Comparison of ENCODE assay signal across 13 cellular contexts in the genomic region with DNA sequence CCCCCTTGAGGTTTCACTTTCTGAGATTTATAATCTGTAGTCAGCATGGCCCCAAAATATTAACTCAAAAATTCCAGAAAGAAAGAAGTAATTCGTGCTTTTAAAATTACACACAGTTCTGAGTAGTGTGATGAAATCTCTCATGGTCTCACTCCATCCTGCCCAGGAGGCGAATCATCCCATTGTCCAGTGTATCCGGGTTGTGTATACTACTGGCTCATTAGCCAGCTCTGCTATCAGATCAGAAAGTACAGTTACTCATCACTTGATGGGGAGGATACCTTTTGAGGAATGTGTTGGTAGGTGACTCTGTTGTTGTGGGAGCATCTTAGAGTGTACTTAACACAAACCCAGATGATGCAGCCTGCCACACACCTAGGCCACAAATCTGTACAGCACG.
DNase-seq lines count a peak whose midpoint lies in the region; ATAC-seq, FAIRE-seq and TF ChIP-seq lines count a peak whose summit lies in the region.
"Had no signal": no experiment of that assay in that cellular context is flagged by ENCODE, and none has a peak within 500 bp of the region (broad histone marks: within the 10 kb centered on the region; RNA-seq: fewer than 3 reads in every experiment).

No MANE protein-coding gene starts in this region.

- peak overlapping the region; percentile 59 for H3K9ac ChIP-seq in keratinocyte (ENCODE audit: control insufficient read depth, extremely low read depth, insufficient read depth, low read length)

- FAIRE-seq in keratinocyte (lab: Jason Lieb, UNC): peak; percentile 94

- H3K9me1 ChIP-seq in keratinocyte (ENCODE audit: control insufficient read depth, extremely low read depth, insufficient read depth, low read length): no peaks in the 10 kb centered on the region

- TF ChIP-seq CTCF in astrocyte of the spinal cord (IDR thresholded peaks at IDR 0.05; ENCODE audit: low read depth, low read length) (no peak), keratinocyte (optimal IDR thresholded peaks at IDR 0.05 in 1 of 3, IDR thresholded peaks at IDR 0.05 in 1 of 3, conservative IDR thresholded peaks at IDR 0.05 in 1 of 3; ENCODE audit: extremely low read depth in 1 of 3, insufficient read depth in 2 of 3, low read length in 3 of 3) (no peak), GM10248 (IDR thresholded peaks at IDR 0.05; ENCODE audit: control extremely low read depth, extremely low read depth, low read depth, missing control alignments) (no peak)

- H3K79me2 ChIP-seq in keratinocyte (ENCODE audit: control insufficient read depth, insufficient read depth, low read length): no peaks in the 10 kb centered on the region

- H3K4me3 ChIP-seq in astrocyte of the spinal cord (ENCODE audit: low read depth, low read length) (no peak overlapping the region), keratinocyte (ENCODE audit: control insufficient read depth in 2 of 3, extremely low read depth in 1 of 3, insufficient read depth in 2 of 3, low read depth in 1 of 3, low read length in 3 of 3) (no peak overlapping the region)

- H3K9me3 ChIP-seq in keratinocyte (ENCODE audit: control insufficient read depth, low read depth, low read length): no peaks in the 10 kb centered on the region

- CTCF ChIA-PET in GM10248 (lab: Yijun Ruan, JAX): interaction anchor here (0.9 to 11.6 kb wide), 5 partner anchors 12 to 39 kb away, joined by 3 to 190 read pairs (median 5); no protein-coding TSS in a partner anchor

- dilution Hi-C loops in keratinocyte (cut with MboI; ENCODE audit: extremely low pct_ligation_motif_present, low sequenced_read_pairs): no loop called here

- POLR2A ChIA-PET in GM10248 (lab: Yijun Ruan, JAX): no interaction called here

- in situ Hi-C loops in astrocyte of the spinal cord (cut with HindIII; ENCODE audit: low sequenced_read_pairs): no loop called here

- H2AFZ ChIP-seq in keratinocyte (ENCODE audit: control insufficient read depth, low read length): no peak overlapping the region

- H3K36me3 ChIP-seq in keratinocyte (ENCODE audit: control insufficient read depth in 2 of 2, extremely low read depth in 1 of 2, insufficient read depth in 2 of 2, low read length in 2 of 2): peaks cover 0 to 10% of the 10 kb centered on the region in 2 experiments

- DNase-seq in AG08396 (ENCODE audit: low spot score): peak; percentile 43
- DNase-seq in HK-2 (ENCODE audit: unreplicated experiment): peak; percentile 58
- DNase-seq in astrocyte of the spinal cord (ENCODE audit: low read depth, low spot score): peak; percentile 45
- DNase-seq in keratinocyte (ENCODE audit: low read depth, low spot score): no peak
- no peak for DNase-seq in NCI-H748 treated with DMSO at 0.1 percent for 48 hours (lab: John Stamatoyannopoulos, UW)
- DNase-seq in GM10248 (ENCODE audit: extremely low spot score): no peak
- no peak for DNase-seq in hepatic stellate cell (ENCODE audit: low spot score)
- DNase-seq: activated CD4-positive, CD25-positive, alpha-beta regulatory T cell treated with anti-CD3 and anti-CD28 coated beads, Interleukin-2, amount 50 U/mL, for 72 hours; activated gamma-delta T cell treated with Interleukin-2 at 50 U/mL for 16 hours; immature natural killer cell; stimulated activated CD4-positive, alpha-beta T cell treated with anti-CD3 and anti-CD28 coated beads, Interleukin-1b, Interleukin-23, amount 100 ng/mL, for 48 hours had no signal

- peak overlapping the region; percentile 90 for H3K27ac ChIP-seq in keratinocyte (ENCODE audit: control insufficient read depth, insufficient read depth, low read length)

- peaks cover 29% of the 10 kb centered on the region for H3K4me1 ChIP-seq in keratinocyte (ENCODE audit: control insufficient read depth, extremely low read depth, insufficient read depth, low read length)

- no peaks in the 10 kb centered on the region for H4K20me1 ChIP-seq in keratinocyte (ENCODE audit: control insufficient read depth, extremely low read depth, insufficient read depth, low read length)

- H3K27me3 ChIP-seq in keratinocyte (ENCODE audit: control insufficient read depth, extremely low read depth, insufficient read depth, low read length): peaks cover 3% of the 10 kb centered on the region

- H3K4me2 ChIP-seq in keratinocyte (ENCODE audit: control insufficient read depth, extremely low read depth, insufficient read depth, low read depth, low read length): peak overlapping the region; percentile 71

- no peak for ATAC-seq in HG03457 (IDR thresholded peaks at IDR 0.05; ENCODE audit: unreplicated experiment)
- ATAC-seq: Right ventricle myocardium inferior had no signal

Comparison
In these comparisons a context has a peak if more than half of its experiments do, and no peak if none do; other contexts are left out.
1. DNase-seq: peak in AG08396 (single experiment), HK-2 (single experiment) and astrocyte of the spinal cord (single experiment); none in keratinocyte (single experiment), NCI-H748 treated with DMSO at 0.1 percent for 48 hours (single experiment), GM10248 (single experiment) and hepatic stellate cell (single experiment).